In the genomic region with DNA sequence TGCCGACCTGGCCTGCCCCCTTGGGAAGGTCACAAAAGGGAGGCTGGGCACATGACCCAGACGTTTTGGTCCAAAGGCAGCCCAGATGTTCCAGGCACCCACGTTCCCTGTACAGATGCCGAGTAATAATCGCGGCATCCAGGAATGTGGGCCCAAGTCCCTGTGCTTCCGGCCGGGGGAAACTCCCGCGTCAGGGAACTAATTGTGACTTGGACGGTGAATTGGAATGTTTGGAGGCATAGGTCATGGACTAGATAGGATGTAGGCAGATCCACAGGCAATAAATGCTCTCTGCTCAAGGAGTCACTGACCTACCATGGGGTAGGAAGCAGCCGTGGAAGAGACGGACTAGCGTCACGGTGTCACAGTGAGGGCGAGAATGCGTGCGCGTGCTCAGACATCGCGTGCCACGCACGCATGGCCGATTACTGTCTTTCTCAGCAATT, we compare ENCODE assay signal across 14 cellular contexts.
DNase-seq lines count a peak whose midpoint lies in the region; ATAC-seq and TF ChIP-seq lines count a peak whose summit lies in the region.
"Had no signal": no experiment of that assay in that cellular context is flagged by ENCODE, and none has a peak within 500 bp of the region (broad histone marks: within the 10 kb centered on the region; RNA-seq: fewer than 3 reads in every experiment).

No MANE protein-coding gene starts in this region.

- H3K9me3 ChIP-seq in left ventricle myocardium inferior (replicated peaks) (no peaks in the 10 kb centered on the region), suprapubic skin (no peaks in the 10 kb centered on the region)
- H3K9me3 ChIP-seq: Peyer's patch had no signal

- H3K4me3 ChIP-seq in left ventricle myocardium inferior (no peak overlapping the region), suprapubic skin (no peak overlapping the region)
- H3K4me3 ChIP-seq: BLaER1 treated with 17β-estradiol and CSF1 and Interleukin-3, amounts not matched to agents 10 nM and 100 nM; Peyer's patch had no signal

- intact Hi-C loops in left ventricle myocardium inferior (cut with micrococcal nuclease) = no loop called here
- intact Hi-C loops in posterior vena cava (cut with DNase I) = loop anchor here in 1 of 2 donors (5.0 kb wide), 1 partner anchor 119 kb away; no protein-coding TSS in a partner anchor

- H3K4me1 ChIP-seq in left ventricle myocardium inferior (peaks cover 35% of the 10 kb centered on the region), suprapubic skin (no peaks in the 10 kb centered on the region)
- H3K4me1 ChIP-seq: Peyer's patch had no signal

- no peak for TF ChIP-seq EP300 in suprapubic skin (IDR thresholded peaks at IDR 0.05)

- 94% methylated on average over 24 of the region's 24 CpGs for WGBS in suprapubic skin

- no peak for TF ChIP-seq POLR2A in suprapubic skin (IDR thresholded peaks at IDR 0.05)

- H3K27me3 ChIP-seq in left ventricle myocardium inferior (ENCODE audit: low read depth) (no peaks in the 10 kb centered on the region), suprapubic skin (no peaks in the 10 kb centered on the region)
- H3K27me3 ChIP-seq: BLaER1 treated with 17β-estradiol and CSF1 and Interleukin-3, amounts not matched to agents 10 nM and 100 nM; Peyer's patch had no signal

- ATAC-seq in GM19463 (IDR thresholded peaks at IDR 0.05; ENCODE audit: unreplicated experiment) = no peak
- ATAC-seq: CD8-positive, alpha-beta T cell had no signal

- H3K36me3 ChIP-seq in left ventricle myocardium inferior (no peaks in the 10 kb centered on the region), suprapubic skin (no peaks in the 10 kb centered on the region)
- H3K36me3 ChIP-seq: BLaER1 treated with 17β-estradiol and CSF1 and Interleukin-3, amounts not matched to agents 10 nM and 100 nM; Peyer's patch had no signal

- H3K27ac ChIP-seq in left ventricle myocardium inferior (replicated peaks) (peak overlapping the region; percentile 23), suprapubic skin (peak overlapping the region; percentile 7)
- H3K27ac ChIP-seq: BLaER1 treated with 17β-estradiol and CSF1 and Interleukin-3, amounts not matched to agents 10 nM and 100 nM; Peyer's patch had no signal

- TF ChIP-seq CTCF in left ventricle myocardium inferior (IDR thresholded peaks at IDR 0.05; ENCODE audit: borderline replicate concordance) = no peak
- TF ChIP-seq CTCF in suprapubic skin (IDR thresholded peaks at IDR 0.05) = no peak

- DNase-seq in left ventricle myocardium inferior = no peak
- DNase-seq in posterior vena cava (ENCODE audit: low spot score) = peak; percentile 82
- no peak for DNase-seq in suprapubic skin (ENCODE audit: low spot score in 2 of 2)
- no peak for DNase-seq in iPS-NIHi7 (ENCODE audit: extremely low spot score)
- no peak for DNase-seq in foreskin melanocyte
- DNase-seq: CD8-positive, alpha-beta T cell; DMS53; EL; GOT3; NCI-H1105; Peyer's patch had no signal

TF ChIP-seq in PFSK-1, 5 proteins besides CTCF, POLR2A, EP300 and RAD21:
- TF ChIP-seq SIN3A (IDR thresholded peaks at IDR 0.05; ENCODE audit: borderline replicate concordance, insufficient read depth, low read length) (no peak), FOXP2 (optimal IDR thresholded peaks at IDR 0.05; ENCODE audit: borderline replicate concordance, extremely low read depth, extremely low read length, insufficient read depth) (peak; percentile 43)
